Comparison of ENCODE assay signal across 30 cellular contexts in genomic region chr2:230886207-230886606, GRCh38. TPM values are rescaled to one million over a fixed set of nuclear protein-coding genes. Genes with fewer than 3 reads are reported as not detected.
DNase-seq lines count a peak whose midpoint lies in the region; ATAC-seq, FAIRE-seq and TF ChIP-seq lines count a peak whose summit lies in the region.
"Had no signal": no experiment of that assay in that cellular context is flagged by ENCODE, and none has a peak within 500 bp of the region (broad histone marks: within the 10 kb centered on the region; RNA-seq: fewer than 3 reads in every experiment).

No MANE protein-coding gene starts in this region.

- intact Hi-C loops in HepG2 (cut with micrococcal nuclease; ENCODE audit: unreplicated experiment) (no loop called here), right lobe of liver (cut with DNase I) (no loop called here)

- peak overlapping the region; percentile 8 for H3K4me3 Mint-ChIP-seq in nephron progenitor cell
- H3K4me3 Mint-ChIP-seq: activated CD4-positive, alpha-beta T cell treated with anti-CD3 and anti-CD28 coated beads for 36 hours; activated CD8-positive, alpha-beta T cell treated with anti-CD3 and anti-CD28 coated beads for 36 hours; activated naive CD4-positive, alpha-beta T cell treated with anti-CD3 and anti-CD28 coated beads, Interleukin-2, amount 50 U/mL, for 24 hours; activated T-helper 17 cell treated with anti-CD3 and anti-CD28 coated beads, Interleukin-2, amount 50 U/mL, for 72 hours; dendritic cell treated with granulocyte-macrophage colony-stimulating factor and Interleukin-4, amounts not matched to agents 40 ng/mL and 50 ng/mL, for 4 days; natural killer cell treated with Interleukin-12 subunit alpha and Interleukin-12 subunit beta and Interleukin-15 and Interleukin-18, amount 100 ng/mL, for 72 hours had no signal

- H3K18ac ChIP-seq in trophoblast cell (ENCODE audit: low read length): no peak overlapping the region

- peaks cover 8% of the 10 kb centered on the region for H3K27me3 Mint-ChIP-seq in nephron progenitor cell (ENCODE audit: low read depth, poor library complexity)
- H3K27me3 Mint-ChIP-seq: activated CD8-positive, alpha-beta T cell treated with anti-CD3 and anti-CD28 coated beads for 36 hours had no signal

- FAIRE-seq in HepG2 (lab: Jason Lieb, UNC): no peak
- FAIRE-seq: endometrium, urothelium cell line had no signal

- H3K4me1 ChIP-seq in HepG2 (ENCODE audit: insufficient read depth, low read length): no peaks in the 10 kb centered on the region
- H3K4me1 ChIP-seq in right lobe of liver: no peaks in the 10 kb centered on the region
- peaks cover 2 to 3% of the 10 kb centered on the region in 2 experiments for H3K4me1 ChIP-seq in trophoblast cell (ENCODE audit: control insufficient read depth in 1 of 2, insufficient read depth in 2 of 2, low read length in 2 of 2)
- H3K4me1 ChIP-seq: BE2C, esophagus squamous epithelium, foreskin keratinocyte had no signal

- no peak overlapping the region for H2BK5ac ChIP-seq in trophoblast cell (ENCODE audit: low read depth, low read length, poor library complexity)

- peaks cover 3% of the 10 kb centered on the region for H3K9me3 Mint-ChIP-seq in nephron progenitor cell
- H3K9me3 Mint-ChIP-seq: activated CD8-positive, alpha-beta T cell treated with anti-CD3 and anti-CD28 coated beads for 36 hours; activated naive CD4-positive, alpha-beta T cell treated with anti-CD3 and anti-CD28 coated beads, Interleukin-2, amount 50 U/mL, for 24 hours; activated T-helper 17 cell treated with anti-CD3 and anti-CD28 coated beads, Interleukin-2, amount 50 U/mL, for 72 hours; natural killer cell treated with Interleukin-12 subunit alpha and Interleukin-12 subunit beta and Interleukin-15 and Interleukin-18, amount 100 ng/mL, for 72 hours had no signal

- no peak; the same call in 2 of the 3 replicates for ATAC-seq in HepG2
- ATAC-seq in right lobe of liver: no peak
- no peak for ATAC-seq in GM21367 (IDR thresholded peaks at IDR 0.05; ENCODE audit: unreplicated experiment)
- ATAC-seq: activated CD4-positive, alpha-beta T cell treated with anti-CD3 and anti-CD28 coated beads for 36 hours; activated CD8-positive, alpha-beta T cell treated with anti-CD3 and anti-CD28 coated beads for 36 hours; activated T-helper 17 cell treated with anti-CD3 and anti-CD28 coated beads, Interleukin-2, amount 50 U/mL, for 72 hours; foreskin keratinocyte; mucosa of descending colon; natural killer cell treated with Interleukin-12 subunit alpha and Interleukin-12 subunit beta and Interleukin-15 and Interleukin-18, amount 100 ng/mL, for 72 hours had no signal

- no peak overlapping the region for H3K27ac ChIP-seq in HepG2 (ENCODE audit: extremely low read length, insufficient read depth, low read length)
- no peak overlapping the region for H3K27ac ChIP-seq in right lobe of liver
- peak overlapping the region; percentile 93 for H3K27ac ChIP-seq in caudate nucleus (ENCODE audit: low read depth, low read length)
- H3K27ac ChIP-seq in coronary artery: no peak overlapping the region
- H3K27ac ChIP-seq in trophoblast cell (ENCODE audit: low read depth, low read length): no peak overlapping the region
- H3K27ac ChIP-seq: esophagus squamous epithelium, foreskin keratinocyte, heart right ventricle, testis had no signal

- no peak overlapping the region for H3K23ac ChIP-seq in trophoblast cell (ENCODE audit: low read length)

- DNase-seq in HepG2 (ENCODE audit: low spot score): no peak
- no peak for DNase-seq in right lobe of liver
- peak in 5 of 61 donors; percentile 26 to 62 (median 42) for DNase-seq in caudate nucleus (lab: John Stamatoyannopoulos, UW)
- no peak for DNase-seq in nephron progenitor cell
- DNase-seq in coronary artery (ENCODE audit: low spot score): no peak
- no peak for DNase-seq in trophoblast cell
- DNase-seq: activated CD4-positive, alpha-beta T cell treated with anti-CD3 and anti-CD28 coated beads for 36 hours; DMS153; esophagus squamous epithelium; foreskin keratinocyte; HCEC 1CT; heart right ventricle; NCI-H1436 treated with DMSO at 0.1 percent for 48 hours; NCI-H82; T-helper 9 cell had no signal

- no peaks in the 10 kb centered on the region for H3K9me3 ChIP-seq in HepG2 (ENCODE audit: low read length)
- no peaks in the 10 kb centered on the region for H3K9me3 ChIP-seq in right lobe of liver
- peaks cover 2% of the 10 kb centered on the region for H3K9me3 ChIP-seq in trophoblast cell (ENCODE audit: insufficient read depth, low read depth, low read length)
- H3K9me3 ChIP-seq: BE2C, esophagus squamous epithelium, heart right ventricle, mucosa of descending colon, testis had no signal

- POLR2A ChIA-PET in HepG2 (lab: Yijun Ruan, JAX): no interaction called here

- in situ Hi-C loops in HepG2 (cut with HindIII; ENCODE audit: extremely low pct_ligation_motif_present, low pct_unique_long_range_greater_than_20kb): no loop called here

- H3K36me3 Mint-ChIP-seq in nephron progenitor cell (ENCODE audit: low read depth): peaks cover 18% of the 10 kb centered on the region
- H3K36me3 Mint-ChIP-seq: activated naive CD4-positive, alpha-beta T cell treated with anti-CD3 and anti-CD28 coated beads, Interleukin-2, amount 50 U/mL, for 24 hours; natural killer cell treated with Interleukin-12 subunit alpha and Interleukin-12 subunit beta and Interleukin-15 and Interleukin-18, amount 100 ng/mL, for 72 hours had no signal

- no peak overlapping the region for H4K8ac ChIP-seq in trophoblast cell (ENCODE audit: low read depth, low read length)

- TF ChIP-seq CTCF in HepG2 (CRISPR knock-in tag; IDR thresholded peaks at IDR 0.05) (no peak), right lobe of liver (IDR thresholded peaks at IDR 0.05) (no peak), nephron progenitor cell (IDR thresholded peaks at IDR 0.05) (no peak), coronary artery (IDR thresholded peaks at IDR 0.05) (no peak)

- no peaks in the 10 kb centered on the region for H4K20me1 ChIP-seq in HepG2 (ENCODE audit: insufficient read depth, low read length)

- H2AK5ac ChIP-seq in trophoblast cell (ENCODE audit: low read length): no peak overlapping the region

- WGBS in HepG2 (ENCODE audit: low lambda C conversion rate): 0% methylated on average over 4 of the region's 5 CpGs
- 39% methylated on average over 4 of the region's 5 CpGs for WGBS in right lobe of liver (ENCODE audit: insufficient coverage, low coverage, low lambda C conversion rate, missing lambda C conversion rate)
- WGBS in trophoblast cell (ENCODE audit: extremely low coverage, insufficient coverage, insufficient read length): no CpG with 5 or more reads among the region's 5 CpGs

- H3K79me2 ChIP-seq in HepG2 (ENCODE audit: insufficient read depth, low read length): no peaks in the 10 kb centered on the region
- no peaks in the 10 kb centered on the region for H3K79me2 ChIP-seq in trophoblast cell (ENCODE audit: control insufficient read depth, insufficient read depth, low read length, poor library complexity)

- no TSS peak for BruUV-seq in HepG2 (replicated peaks; lab: Mats Ljungman, UMichigan)

- no peaks in the 10 kb centered on the region for H3K36me3 ChIP-seq in HepG2 (replicated peaks in 1 of 2; ENCODE audit: control insufficient read depth in 1 of 2, insufficient read depth in 2 of 2, low read length in 2 of 2)
- no peaks in the 10 kb centered on the region for H3K36me3 ChIP-seq in right lobe of liver
- no peaks in the 10 kb centered on the region for H3K36me3 ChIP-seq in trophoblast cell (ENCODE audit: control insufficient read depth in 1 of 2, insufficient read depth in 2 of 2, low read length in 2 of 2)
- H3K36me3 ChIP-seq: BE2C, esophagus squamous epithelium, heart right ventricle had no signal

- CTCF ChIA-PET in HepG2 (lab: Yijun Ruan, JAX; ENCODE audit: low intra/inter-chr PET ratio, low total read pairs): no interaction called here

- H3K4me2 ChIP-seq in HepG2 (ENCODE audit: low read depth, low read length) (peak overlapping the region; percentile 2; the same call in 1 of the 2 replicates), trophoblast cell (ENCODE audit: low read length) (no peak overlapping the region)
- H3K4me2 ChIP-seq: smooth muscle cell had no signal

- H2BK120ac ChIP-seq in trophoblast cell (ENCODE audit: insufficient read depth, low read length, poor library complexity): no peak overlapping the region

- H3K9ac ChIP-seq in HepG2 (ENCODE audit: insufficient read depth, low read depth, low read length) (no peak overlapping the region), trophoblast cell (ENCODE audit: low read length) (no peak overlapping the region)

- TF ChIP-seq POLR2A in HepG2 (IDR thresholded peaks at IDR 0.05; ENCODE audit: insufficient read depth in 1 of 2, low read depth in 2 of 2, low read length in 2 of 2): no peak
- no peak for TF ChIP-seq POLR2A in right lobe of liver (IDR thresholded peaks at IDR 0.05)

- no peak overlapping the region for H4K12ac ChIP-seq in trophoblast cell (ENCODE audit: low read depth, low read length)

- H3K14ac ChIP-seq in trophoblast cell (ENCODE audit: low read length): no peak overlapping the region

- H3K4me1 Mint-ChIP-seq in nephron progenitor cell: peaks cover 46% of the 10 kb centered on the region
- H3K4me1 Mint-ChIP-seq: activated T-helper 17 cell treated with anti-CD3 and anti-CD28 coated beads, Interleukin-2, amount 50 U/mL, for 72 hours had no signal

- TF ChIP-seq EP300 in HepG2 (IDR thresholded peaks at IDR 0.05; ENCODE audit: low read depth in 2 of 2, low read length in 2 of 2): no peak
- no peak for TF ChIP-seq EP300 in HepG2 (CRISPR knock-in tag; IDR thresholded peaks at IDR 0.05; ENCODE audit: borderline replicate concordance)

- no peak for TF ChIP-seq RAD21 in HepG2 (CRISPR knock-in tag; IDR thresholded peaks at IDR 0.05)

- no peak overlapping the region for H3K4ac ChIP-seq in trophoblast cell (ENCODE audit: low read depth, low read length)

- H3K27ac Mint-ChIP-seq in nephron progenitor cell: peak overlapping the region; percentile 13
- H3K27ac Mint-ChIP-seq: activated CD4-positive, alpha-beta T cell treated with anti-CD3 and anti-CD28 coated beads for 36 hours; activated CD8-positive, alpha-beta T cell treated with anti-CD3 and anti-CD28 coated beads for 36 hours; activated naive CD4-positive, alpha-beta T cell treated with anti-CD3 and anti-CD28 coated beads, Interleukin-2, amount 50 U/mL, for 24 hours; activated T-helper 17 cell treated with anti-CD3 and anti-CD28 coated beads, Interleukin-2, amount 50 U/mL, for 72 hours; dendritic cell treated with granulocyte-macrophage colony-stimulating factor and Interleukin-4, amounts not matched to agents 40 ng/mL and 50 ng/mL, for 4 days; natural killer cell treated with Interleukin-12 subunit alpha and Interleukin-12 subunit beta and Interleukin-15 and Interleukin-18, amount 100 ng/mL, for 72 hours had no signal

- no peak overlapping the region for H2BK12ac ChIP-seq in trophoblast cell (ENCODE audit: low read length)

- H3K79me1 ChIP-seq in trophoblast cell (ENCODE audit: low read length): peaks cover 1% of the 10 kb centered on the region

- H4K91ac ChIP-seq in trophoblast cell (ENCODE audit: low read depth, low read length): no peak overlapping the region

- H3K27me3 ChIP-seq in HepG2 (ENCODE audit: control insufficient read depth in 1 of 2, insufficient read depth in 2 of 2, low read length in 2 of 2) (peaks cover 3 to 25% of the 10 kb centered on the region in 2 experiments; a peak in 4 of 5 replicates), right lobe of liver (no peaks in the 10 kb centered on the region), trophoblast cell (ENCODE audit: insufficient read depth, low read length) (no peaks in the 10 kb centered on the region)
- H3K27me3 ChIP-seq: BE2C, esophagus squamous epithelium, heart right ventricle, testis had no signal

- H3K4me3 ChIP-seq in HepG2 (replicated peaks in 1 of 3; ENCODE audit: insufficient read depth in 1 of 3, low read depth in 2 of 3, low read length in 3 of 3) (no peak overlapping the region), right lobe of liver (no peak overlapping the region), coronary artery (no peak overlapping the region), trophoblast cell (ENCODE audit: low read depth, low read length) (no peak overlapping the region)
- H3K4me3 ChIP-seq: esophagus squamous epithelium, GM12878, heart right ventricle, lung, mucosa of descending colon, smooth muscle cell, testis had no signal

- H2AFZ ChIP-seq in HepG2 (ENCODE audit: low read length): no peak overlapping the region
- no peak overlapping the region for H2AFZ ChIP-seq in trophoblast cell (ENCODE audit: insufficient read depth, low read length, poor library complexity)

RNA-seq across cellular contexts. Expression of gene ITM2C, which starts 21.5 kb away (rescaled TPM):
- total RNA-seq in HepG2 (2016; rRNA removed; fragmentation: Illumina TruSeq; extraction: Trizol) (40.7 and 70.5 TPM in 2 replicates), right lobe of liver (10 to 100 TPM; 11.1 to 26.9 (median 24.2) TPM)
- 13.6 and 14.1 TPM in 2 replicates for total RNA-seq in HepG2 (2016; cell fraction: cytosol; rRNA removed; fragmentation: Illumina TruSeq; extraction: Trizol; ENCODE audit: low read depth)
- total RNA-seq in HepG2 (2016; cell fraction: insoluble cytoplasmic fraction; rRNA removed; fragmentation: Illumina TruSeq; extraction: Trizol): 40.7 and 74.0 TPM in 2 replicates
- total RNA-seq in HepG2 (2016; cell fraction: membrane; rRNA removed; fragmentation: Illumina TruSeq; extraction: Trizol): 30.7 and 33.5 TPM in 2 replicates
- 49.2 and 56.2 TPM in 2 replicates for total RNA-seq in HepG2 (2016; cell fraction: nucleus; rRNA removed; fragmentation: Illumina TruSeq; extraction: Trizol)
- polyA plus RNA-seq in HepG2 (2011; rRNA removed): 270 and 321 TPM in 2 replicates
- 356 TPM in 2 replicates for polyA plus RNA-seq in HepG2 (2011; cell fraction: cytosol; rRNA removed)
- polyA plus RNA-seq in HepG2 (2011; cell fraction: nucleus; rRNA removed): 111 and 119 TPM in 2 replicates
- 124 and 196 TPM in 2 replicates for polyA plus RNA-seq in HepG2 (2012)
- 18.9 and 24.2 TPM in 2 replicates for polyA plus RNA-seq in HepG2 (2016; cell fraction: cytosol; fragmentation: Illumina TruSeq; extraction: Trizol; ENCODE audit: low read depth)
- polyA plus RNA-seq in HepG2 (2016; cell fraction: insoluble cytoplasmic fraction; fragmentation: Illumina TruSeq; extraction: Trizol; ENCODE audit: low read depth): 53.1 and 56.4 TPM in 2 replicates
- 32.9 and 35.3 TPM in 2 replicates for polyA plus RNA-seq in HepG2 (2016; cell fraction: membrane; fragmentation: Illumina TruSeq; extraction: Trizol; ENCODE audit: low read depth)
- polyA plus RNA-seq in HepG2 (2016; cell fraction: nucleus; fragmentation: Illumina TruSeq; extraction: Trizol; ENCODE audit: insufficient read depth, low read depth): 111 and 121 TPM in 2 replicates
- polyA minus RNA-seq in HepG2 (2011; rRNA and poly(A)+ RNA removed; ENCODE audit: low replicate concordance): 108 and 408 TPM in 2 replicates
- polyA minus RNA-seq in HepG2 (2011; cell fraction: cytosol; rRNA and poly(A)+ RNA removed): 84.7 and 140 TPM in 2 replicates
- polyA minus RNA-seq in HepG2 (2011; cell fraction: nucleus; rRNA and poly(A)+ RNA removed): 20.1 and 24.2 TPM in 2 replicates
- 306 and 337 TPM in 2 replicates for polyA plus RNA-seq in trophoblast cell (2013)

RNA-seq across cellular contexts. Expression of gene GPR55, which starts 38.8 kb away (rescaled TPM):
- not detected in 2 replicates for total RNA-seq in HepG2 (2016; rRNA removed; fragmentation: Illumina TruSeq; extraction: Trizol)
- not detected in 2 replicates for total RNA-seq in HepG2 (2016; cell fraction: cytosol; rRNA removed; fragmentation: Illumina TruSeq; extraction: Trizol; ENCODE audit: low read depth)
- 0.04 TPM in 1 of 2 replicates, not detected in the other for total RNA-seq in HepG2 (2016; cell fraction: insoluble cytoplasmic fraction; rRNA removed; fragmentation: Illumina TruSeq; extraction: Trizol)
- total RNA-seq in HepG2 (2016; cell fraction: membrane; rRNA removed; fragmentation: Illumina TruSeq; extraction: Trizol): not detected in 2 replicates
- not detected in 2 replicates for total RNA-seq in HepG2 (2016; cell fraction: nucleus; rRNA removed; fragmentation: Illumina TruSeq; extraction: Trizol)
- polyA plus RNA-seq in HepG2 (2011; rRNA removed): not detected in 2 replicates
- 0.04 TPM in 1 of 2 replicates, not detected in the other for polyA plus RNA-seq in HepG2 (2011; cell fraction: cytosol; rRNA removed)
- 0.05 and 0.06 TPM in 2 replicates for polyA plus RNA-seq in HepG2 (2011; cell fraction: nucleus; rRNA removed)
- not detected in 2 replicates for polyA plus RNA-seq in HepG2 (2012)
- polyA plus RNA-seq in HepG2 (2016; cell fraction: cytosol; fragmentation: Illumina TruSeq; extraction: Trizol; ENCODE audit: low read depth): not detected in 2 replicates
- not detected in 2 replicates for polyA plus RNA-seq in HepG2 (2016; cell fraction: insoluble cytoplasmic fraction; fragmentation: Illumina TruSeq; extraction: Trizol; ENCODE audit: low read depth)
- polyA plus RNA-seq in HepG2 (2016; cell fraction: membrane; fragmentation: Illumina TruSeq; extraction: Trizol; ENCODE audit: low read depth): not detected in 2 replicates
- polyA plus RNA-seq in HepG2 (2016; cell fraction: nucleus; fragmentation: Illumina TruSeq; extraction: Trizol; ENCODE audit: insufficient read depth, low read depth): 0.18 TPM in 1 of 2 replicates, not detected in the other
- polyA minus RNA-seq in HepG2 (2011; rRNA and poly(A)+ RNA removed; ENCODE audit: low replicate concordance): 0.09 and 0.14 TPM in 2 replicates
- not detected in 2 replicates for polyA minus RNA-seq in HepG2 (2011; cell fraction: cytosol; rRNA and poly(A)+ RNA removed)
- polyA minus RNA-seq in HepG2 (2011; cell fraction: nucleus; rRNA and poly(A)+ RNA removed): not detected in 2 replicates
- under 1 TPM in 3 of 6 experiments, not detected in 3; 0.06 to 0.12 (median 0.07) TPM for total RNA-seq in right lobe of liver
- polyA plus RNA-seq in trophoblast cell (2013): 0.07 and 0.08 TPM in 2 replicates
- total RNA-seq: foreskin keratinocyte, kidney epithelial cell, smooth muscle cell had no signal
- polyA plus RNA-seq: foreskin keratinocyte, smooth muscle cell had no signal
